Comparison of ENCODE assay signal across 35 cellular contexts in the genomic region with DNA sequence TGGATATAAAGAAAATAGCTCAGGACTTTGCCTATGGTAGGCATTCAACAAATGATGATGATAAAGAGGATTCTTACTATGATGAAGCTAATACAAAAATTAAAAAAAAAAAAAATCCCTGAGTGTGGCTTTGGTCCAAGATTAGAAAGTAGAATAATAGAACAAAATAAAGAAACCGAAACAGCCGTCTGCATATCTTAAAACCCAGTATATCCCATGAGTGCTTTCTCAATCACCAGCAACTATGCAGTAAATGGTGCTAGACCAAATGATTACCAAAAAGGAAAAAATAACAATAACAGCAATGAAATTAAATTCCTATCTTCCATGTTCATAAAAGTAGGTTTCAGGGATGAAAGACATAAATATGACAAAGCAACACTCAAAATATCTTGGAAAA. TPM values are rescaled to one million over a fixed set of nuclear protein-coding genes. Genes with fewer than 3 reads are reported as not detected.
"Had no signal": no experiment of that assay in that cellular context is flagged by ENCODE, and none has a peak within 500 bp of the region (broad histone marks: within the 10 kb centered on the region; RNA-seq: fewer than 3 reads in every experiment).

No MANE protein-coding gene starts in this region.

- H3K27ac ChIP-seq: adrenal gland, ascending aorta, body of pancreas, brain microvascular endothelial cell, breast epithelium, cardiac muscle cell, colonic mucosa had no signal

- H3K9me3 ChIP-seq: adrenal gland, ascending aorta, body of pancreas, breast epithelium, colonic mucosa had no signal

- H3K4me1 ChIP-seq: adrenal gland, ascending aorta, breast epithelium, colonic mucosa had no signal

- H3K36me3 ChIP-seq: adrenal gland, ascending aorta, brain microvascular endothelial cell, breast epithelium, cardiac muscle cell, colonic mucosa had no signal

- H3K27me3 ChIP-seq: adrenal gland, ascending aorta, body of pancreas, brain microvascular endothelial cell, breast epithelium, cardiac muscle cell, colonic mucosa had no signal

- DNase-seq: activated effector memory CD4-positive, alpha-beta T cell treated with anti-CD3 and anti-CD28 coated beads, Interleukin-2, amount 50 U/mL, for 16 hours; activated effector memory CD4-positive, alpha-beta T cell treated with Interleukin-2 at 50 U/mL for 16 hours; activated gamma-delta T cell; activated gamma-delta T cell treated with Interleukin-2 at 50 U/mL for 16 hours; activated naive CD4-positive, alpha-beta T cell; activated naive CD4-positive, alpha-beta T cell treated with anti-CD3 and anti-CD28 coated beads for 36 hours; activated naive CD4-positive, alpha-beta T cell treated with anti-CD3 and anti-CD28 coated beads, Interleukin-2, amount 10 ng/mL, durations not matched to agents 7 days and 5 days; activated naive CD4-positive, alpha-beta T cell treated with anti-CD3 and anti-CD28 coated beads, Interleukin-2, amount 50 U/mL, for 16 hours; activated naive CD4-positive, alpha-beta T cell treated with Interleukin-2 at 50 U/mL for 16 hours; activated naive CD8-positive, alpha-beta T cell treated with anti-CD3 and anti-CD28 coated beads for 36 hours; activated naive CD8-positive, alpha-beta T cell treated with anti-CD3 and anti-CD28 coated beads, Interleukin-2, amount 10 ng/mL, durations not matched to agents 7 days and 5 days; activated naive CD8-positive, alpha-beta T cell treated with anti-CD3 and anti-CD28 coated beads, Interleukin-2, amount 50 U/mL, for 24 hours; activated T-cell treated with anti-CD3 and anti-CD28 coated beads, Interleukin-2, amount 50 U/mL, for 48 hours; activated T-cell treated with anti-CD3 and anti-CD28 coated beads, Interleukin-2, amount 50 U/mL, for 72 hours; adrenal gland; amniotic stem cell; amygdala; anterior cingulate cortex; aorta; body of pancreas; brain microvascular endothelial cell; caudate nucleus; central memory CD4-positive, alpha-beta T cell; cerebellar nuclear complex; colonic mucosa had no signal

- ATAC-seq: activated naive CD4-positive, alpha-beta T cell treated with anti-CD3 and anti-CD28 coated beads, Interleukin-2, amount 50 U/mL, for 72 hours; activated naive CD8-positive, alpha-beta T cell treated with anti-CD3 and anti-CD28 coated beads, Interleukin-2, amount 50 U/mL, for 24 hours; activated T-cell treated with anti-CD3 and anti-CD28 coated beads, Interleukin-2, amount 50 U/mL, for 72 hours; activated T-helper 17 cell treated with anti-CD3 and anti-CD28 coated beads, Interleukin-2, amount 50 U/mL, for 72 hours; body of pancreas had no signal

- H3K4me3 ChIP-seq: adrenal gland, ascending aorta, body of pancreas, breast epithelium, cardiac muscle cell, colonic mucosa had no signal

RNA-seq across cellular contexts. Expression of a gene that starts 59.3 kb away (rescaled TPM):
- total RNA-seq: activated naive CD4-positive, alpha-beta T cell treated with anti-CD3 and anti-CD28 coated beads for 36 hours; activated naive CD4-positive, alpha-beta T cell treated with anti-CD3 and anti-CD28 coated beads, Interleukin-2, amount 50 U/mL, for 72 hours; activated naive CD8-positive, alpha-beta T cell treated with anti-CD3 and anti-CD28 coated beads for 36 hours; activated naive CD8-positive, alpha-beta T cell treated with anti-CD3 and anti-CD28 coated beads, Interleukin-2, amount 10 ng/mL, durations not matched to agents 7 days and 5 days; activated T-cell treated with anti-CD3 and anti-CD28 coated beads, Interleukin-2, amount 50 U/mL, for 72 hours; activated T-helper 1 cell treated with anti-CD3 and anti-CD28 coated beads, Interleukin-12 subunit alpha, Interleukin-12 subunit beta, Interleukin-2, Interleukin-4 antibody, amounts not matched to agents 30 ng/mL and 10 ng/mL and 1 ng/mL, durations not matched to agents 14 hours and 24 hours and 36 hours; activated T-helper 17 cell treated with anti-CD3 and anti-CD28 coated beads, Interleukin-2, amount 50 U/mL, for 72 hours; activated T-helper 2 cell treated with anti-CD3 and anti-CD28 coated beads, Interferon-gamma antibody, Interleukin-2, Interleukin-4, amounts not matched to agents 10 μg/mL and 5 μg/mL and 100 μg/mL, durations not matched to agents 14 hours and 24 hours and 36 hours; ascending aorta; bronchial epithelial cell; cardiac septum; chondrocyte had no signal
